1 cellular context compared by ENCODE assay signal in the genomic region with DNA sequence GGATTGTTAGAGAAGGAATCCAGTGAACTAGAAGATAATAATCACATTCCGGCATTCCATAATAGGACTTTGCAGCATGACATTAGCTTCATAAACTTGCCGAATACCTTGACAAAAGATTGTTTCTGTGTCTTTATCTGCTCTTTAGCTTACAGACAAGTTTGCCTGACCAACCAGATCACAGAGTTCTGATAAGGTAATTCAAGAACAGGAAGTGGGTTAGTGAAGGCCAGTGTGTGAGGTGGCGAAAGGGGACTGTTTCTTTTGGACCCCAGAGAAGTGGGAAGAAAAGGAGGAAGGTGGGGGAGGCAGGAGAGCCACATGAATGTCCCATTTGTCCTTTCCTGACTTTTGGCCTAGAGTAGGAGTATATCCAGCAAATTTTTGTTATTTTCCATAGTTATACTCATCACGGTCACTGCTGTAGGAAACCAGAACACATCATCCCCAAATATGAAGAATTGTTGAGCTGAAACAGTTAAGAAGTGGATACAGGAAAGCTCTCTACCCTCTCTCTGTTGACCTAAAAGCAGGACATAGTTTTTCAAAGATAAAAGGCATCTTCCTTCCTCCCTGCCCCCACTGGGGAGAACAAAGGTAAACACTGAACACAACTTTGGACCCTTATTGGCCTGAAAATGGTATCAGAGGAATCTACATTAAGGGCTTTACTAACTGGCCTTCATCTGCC.
TF ChIP-seq lines count a peak whose summit lies in the region.

No MANE protein-coding gene starts in this region.

TF ChIP-seq in HepG2, 621 proteins besides CTCF, POLR2A, EP300 and RAD21 (continued from another document and continues in another):
- TF ChIP-seq, protein P1, sequence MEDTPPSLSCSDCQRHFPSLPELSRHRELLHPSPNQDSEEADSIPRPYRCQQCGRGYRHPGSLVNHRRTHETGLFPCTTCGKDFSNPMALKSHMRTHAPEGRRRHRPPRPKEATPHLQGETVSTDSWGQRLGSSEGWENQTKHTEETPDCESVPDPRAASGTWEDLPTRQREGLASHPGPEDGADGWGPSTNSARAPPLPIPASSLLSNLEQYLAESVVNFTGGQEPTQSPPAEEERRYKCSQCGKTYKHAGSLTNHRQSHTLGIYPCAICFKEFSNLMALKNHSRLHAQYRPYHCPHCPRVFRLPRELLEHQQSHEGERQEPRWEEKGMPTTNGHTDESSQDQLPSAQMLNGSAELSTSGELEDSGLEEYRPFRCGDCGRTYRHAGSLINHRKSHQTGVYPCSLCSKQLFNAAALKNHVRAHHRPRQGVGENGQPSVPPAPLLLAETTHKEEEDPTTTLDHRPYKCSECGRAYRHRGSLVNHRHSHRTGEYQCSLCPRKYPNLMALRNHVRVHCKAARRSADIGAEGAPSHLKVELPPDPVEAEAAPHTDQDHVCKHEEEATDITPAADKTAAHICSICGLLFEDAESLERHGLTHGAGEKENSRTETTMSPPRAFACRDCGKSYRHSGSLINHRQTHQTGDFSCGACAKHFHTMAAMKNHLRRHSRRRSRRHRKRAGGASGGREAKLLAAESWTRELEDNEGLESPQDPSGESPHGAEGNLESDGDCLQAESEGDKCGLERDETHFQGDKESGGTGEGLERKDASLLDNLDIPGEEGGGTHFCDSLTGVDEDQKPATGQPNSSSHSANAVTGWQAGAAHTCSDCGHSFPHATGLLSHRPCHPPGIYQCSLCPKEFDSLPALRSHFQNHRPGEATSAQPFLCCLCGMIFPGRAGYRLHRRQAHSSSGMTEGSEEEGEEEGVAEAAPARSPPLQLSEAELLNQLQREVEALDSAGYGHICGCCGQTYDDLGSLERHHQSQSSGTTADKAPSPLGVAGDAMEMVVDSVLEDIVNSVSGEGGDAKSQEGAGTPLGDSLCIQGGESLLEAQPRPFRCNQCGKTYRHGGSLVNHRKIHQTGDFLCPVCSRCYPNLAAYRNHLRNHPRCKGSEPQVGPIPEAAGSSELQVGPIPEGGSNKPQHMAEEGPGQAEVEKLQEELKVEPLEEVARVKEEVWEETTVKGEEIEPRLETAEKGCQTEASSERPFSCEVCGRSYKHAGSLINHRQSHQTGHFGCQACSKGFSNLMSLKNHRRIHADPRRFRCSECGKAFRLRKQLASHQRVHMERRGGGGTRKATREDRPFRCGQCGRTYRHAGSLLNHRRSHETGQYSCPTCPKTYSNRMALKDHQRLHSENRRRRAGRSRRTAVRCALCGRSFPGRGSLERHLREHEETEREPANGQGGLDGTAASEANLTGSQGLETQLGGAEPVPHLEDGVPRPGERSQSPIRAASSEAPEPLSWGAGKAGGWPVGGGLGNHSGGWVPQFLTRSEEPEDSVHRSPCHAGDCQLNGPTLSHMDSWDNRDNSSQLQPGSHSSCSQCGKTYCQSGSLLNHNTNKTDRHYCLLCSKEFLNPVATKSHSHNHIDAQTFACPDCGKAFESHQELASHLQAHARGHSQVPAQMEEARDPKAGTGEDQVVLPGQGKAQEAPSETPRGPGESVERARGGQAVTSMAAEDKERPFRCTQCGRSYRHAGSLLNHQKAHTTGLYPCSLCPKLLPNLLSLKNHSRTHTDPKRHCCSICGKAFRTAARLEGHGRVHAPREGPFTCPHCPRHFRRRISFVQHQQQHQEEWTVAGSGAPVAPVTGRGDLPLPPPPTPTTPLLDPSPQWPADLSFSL (CRISPR knock-in tag; IDR thresholded peaks at IDR 0.05): no peak
- TF ChIP-seq, protein P2, sequence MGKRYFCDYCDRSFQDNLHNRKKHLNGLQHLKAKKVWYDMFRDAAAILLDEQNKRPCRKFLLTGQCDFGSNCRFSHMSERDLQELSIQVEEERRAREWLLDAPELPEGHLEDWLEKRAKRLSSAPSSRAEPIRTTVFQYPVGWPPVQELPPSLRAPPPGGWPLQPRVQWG (CRISPR knock-in tag; IDR thresholded peaks at IDR 0.05; ENCODE audit: borderline replicate concordance, low read depth): no peak
- TF ChIP-seq ZNF749 (CRISPR knock-in tag; IDR thresholded peaks at IDR 0.05; ENCODE audit: borderline replicate concordance): no peak
- TF ChIP-seq ZNF326 (CRISPR knock-in tag; IDR thresholded peaks at IDR 0.05; ENCODE audit: borderline replicate concordance): no peak
- TF ChIP-seq ZEB1 (IDR thresholded peaks at IDR 0.05; ENCODE audit: insufficient replicate concordance, low read depth): peak; percentile 88
- TF ChIP-seq, protein P3, sequence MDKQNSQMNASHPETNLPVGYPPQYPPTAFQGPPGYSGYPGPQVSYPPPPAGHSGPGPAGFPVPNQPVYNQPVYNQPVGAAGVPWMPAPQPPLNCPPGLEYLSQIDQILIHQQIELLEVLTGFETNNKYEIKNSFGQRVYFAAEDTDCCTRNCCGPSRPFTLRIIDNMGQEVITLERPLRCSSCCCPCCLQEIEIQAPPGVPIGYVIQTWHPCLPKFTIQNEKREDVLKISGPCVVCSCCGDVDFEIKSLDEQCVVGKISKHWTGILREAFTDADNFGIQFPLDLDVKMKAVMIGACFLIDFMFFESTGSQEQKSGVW (CRISPR knock-in tag; IDR thresholded peaks at IDR 0.05; ENCODE audit: borderline replicate concordance): no peak
- TF ChIP-seq, protein P4, sequence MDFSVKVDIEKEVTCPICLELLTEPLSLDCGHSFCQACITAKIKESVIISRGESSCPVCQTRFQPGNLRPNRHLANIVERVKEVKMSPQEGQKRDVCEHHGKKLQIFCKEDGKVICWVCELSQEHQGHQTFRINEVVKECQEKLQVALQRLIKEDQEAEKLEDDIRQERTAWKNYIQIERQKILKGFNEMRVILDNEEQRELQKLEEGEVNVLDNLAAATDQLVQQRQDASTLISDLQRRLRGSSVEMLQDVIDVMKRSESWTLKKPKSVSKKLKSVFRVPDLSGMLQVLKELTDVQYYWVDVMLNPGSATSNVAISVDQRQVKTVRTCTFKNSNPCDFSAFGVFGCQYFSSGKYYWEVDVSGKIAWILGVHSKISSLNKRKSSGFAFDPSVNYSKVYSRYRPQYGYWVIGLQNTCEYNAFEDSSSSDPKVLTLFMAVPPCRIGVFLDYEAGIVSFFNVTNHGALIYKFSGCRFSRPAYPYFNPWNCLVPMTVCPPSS (IDR thresholded peaks at IDR 0.05): no peak
- no peak for TF ChIP-seq ZBTB7A (CRISPR knock-in tag; IDR thresholded peaks at IDR 0.05)
- TF ChIP-seq ATF7 (IDR thresholded peaks at IDR 0.05): no peak
- TF ChIP-seq ATF7 (CRISPR knock-in tag; IDR thresholded peaks at IDR 0.05): peak; percentile 61; the same call in 1 of the 2 replicates
- 0 out of 2 replicates have a peak, but pooled peaks have one; percentile 17 for TF ChIP-seq NFYB (CRISPR knock-in tag; IDR thresholded peaks at IDR 0.05)
- TF ChIP-seq, protein P5, sequence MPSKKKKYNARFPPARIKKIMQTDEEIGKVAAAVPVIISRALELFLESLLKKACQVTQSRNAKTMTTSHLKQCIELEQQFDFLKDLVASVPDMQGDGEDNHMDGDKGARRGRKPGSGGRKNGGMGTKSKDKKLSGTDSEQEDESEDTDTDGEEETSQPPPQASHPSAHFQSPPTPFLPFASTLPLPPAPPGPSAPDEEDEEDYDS (CRISPR knock-in tag; IDR thresholded peaks at IDR 0.05): peak; percentile 86
- TF ChIP-seq KDM1A (CRISPR knock-in tag; IDR thresholded peaks at IDR 0.05): peak; percentile 71; the same call in 1 of the 2 replicates
- TF ChIP-seq FOSL1 (CRISPR knock-in tag; IDR thresholded peaks at IDR 0.05; ENCODE audit: borderline replicate concordance): peak; percentile 55; the same call in 1 of the 2 replicates
- TF ChIP-seq, protein P6, sequence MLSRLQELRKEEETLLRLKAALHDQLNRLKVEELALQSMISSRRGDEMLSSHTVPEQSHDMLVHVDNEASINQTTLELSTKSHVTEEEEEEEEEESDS (CRISPR knock-in tag; IDR thresholded peaks at IDR 0.05; ENCODE audit: borderline replicate concordance): peak; percentile 94
- TF ChIP-seq, protein P7, sequence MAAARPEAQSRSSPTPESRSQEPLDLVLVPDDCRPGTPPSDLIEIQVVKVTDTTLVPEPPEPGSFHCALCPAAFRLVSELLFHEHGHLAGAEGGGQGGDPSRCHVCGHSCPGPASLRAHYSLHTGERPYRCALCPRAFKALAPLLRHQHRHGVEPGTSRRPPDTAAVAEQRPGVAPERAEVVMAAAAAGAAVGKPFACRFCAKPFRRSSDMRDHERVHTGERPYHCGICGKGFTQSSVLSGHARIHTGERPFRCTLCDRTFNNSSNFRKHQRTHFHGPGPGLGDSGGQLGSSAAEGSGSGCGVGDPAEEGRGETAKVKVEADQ (CRISPR knock-in tag; IDR thresholded peaks at IDR 0.05; ENCODE audit: borderline replicate concordance): no peak
- TF ChIP-seq, protein P8, sequence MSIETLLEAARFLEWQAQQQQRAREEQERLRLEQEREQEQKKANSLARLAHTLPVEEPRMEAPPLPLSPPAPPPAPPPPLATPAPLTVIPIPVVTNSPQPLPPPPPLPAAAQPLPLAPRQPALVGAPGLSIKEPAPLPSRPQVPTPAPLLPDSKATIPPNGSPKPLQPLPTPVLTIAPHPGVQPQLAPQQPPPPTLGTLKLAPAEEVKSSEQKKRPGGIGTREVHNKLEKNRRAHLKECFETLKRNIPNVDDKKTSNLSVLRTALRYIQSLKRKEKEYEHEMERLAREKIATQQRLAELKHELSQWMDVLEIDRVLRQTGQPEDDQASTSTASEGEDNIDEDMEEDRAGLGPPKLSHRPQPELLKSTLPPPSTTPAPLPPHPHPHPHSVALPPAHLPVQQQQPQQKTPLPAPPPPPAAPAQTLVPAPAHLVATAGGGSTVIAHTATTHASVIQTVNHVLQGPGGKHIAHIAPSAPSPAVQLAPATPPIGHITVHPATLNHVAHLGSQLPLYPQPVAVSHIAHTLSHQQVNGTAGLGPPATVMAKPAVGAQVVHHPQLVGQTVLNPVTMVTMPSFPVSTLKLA (IDR thresholded peaks at IDR 0.05): no peak
- no peak for TF ChIP-seq PCBP1 (IDR thresholded peaks at IDR 0.05; ENCODE audit: borderline replicate concordance, low read depth, low read length)
- no peak for TF ChIP-seq ZIK1 (CRISPR knock-in tag; IDR thresholded peaks at IDR 0.05; ENCODE audit: borderline replicate concordance, low read depth)
- 0 out of 2 replicates have a peak, but pooled peaks have one; percentile 40 for TF ChIP-seq CBFB (CRISPR knock-in tag; IDR thresholded peaks at IDR 0.05)
- TF ChIP-seq ISX (CRISPR knock-in tag; conservative IDR thresholded peaks at IDR 0.05): no peak
- no peak for TF ChIP-seq ZNF501 (CRISPR knock-in tag; IDR thresholded peaks at IDR 0.05)
- TF ChIP-seq HNRNPK (IDR thresholded peaks at IDR 0.05; ENCODE audit: low read depth, low read length, poor library complexity, severe bottlenecking): no peak
- no peak for TF ChIP-seq AGO1 (IDR thresholded peaks at IDR 0.05; ENCODE audit: low read depth, low read length, poor library complexity, severe bottlenecking)
- TF ChIP-seq ZNF841 (CRISPR knock-in tag; IDR thresholded peaks at IDR 0.05; ENCODE audit: borderline replicate concordance): no peak
- no peak for TF ChIP-seq ZFP36 (IDR thresholded peaks at IDR 0.05; ENCODE audit: borderline replicate concordance, low read depth, low read length, partially characterized antibody)
- peak; percentile 70 for TF ChIP-seq ZSCAN31 (CRISPR knock-in tag; IDR thresholded peaks at IDR 0.05; ENCODE audit: low read depth)
- TF ChIP-seq, protein P9, sequence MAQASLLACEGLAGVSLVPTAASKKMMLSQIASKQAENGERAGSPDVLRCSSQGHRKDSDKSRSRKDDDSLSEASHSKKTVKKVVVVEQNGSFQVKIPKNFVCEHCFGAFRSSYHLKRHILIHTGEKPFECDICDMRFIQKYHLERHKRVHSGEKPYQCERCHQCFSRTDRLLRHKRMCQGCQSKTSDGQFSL (CRISPR knock-in tag; IDR thresholded peaks at IDR 0.05): no peak
- TF ChIP-seq SNRNP70 (IDR thresholded peaks at IDR 0.05; ENCODE audit: low read depth, low read length): no peak
- TF ChIP-seq, protein P10, sequence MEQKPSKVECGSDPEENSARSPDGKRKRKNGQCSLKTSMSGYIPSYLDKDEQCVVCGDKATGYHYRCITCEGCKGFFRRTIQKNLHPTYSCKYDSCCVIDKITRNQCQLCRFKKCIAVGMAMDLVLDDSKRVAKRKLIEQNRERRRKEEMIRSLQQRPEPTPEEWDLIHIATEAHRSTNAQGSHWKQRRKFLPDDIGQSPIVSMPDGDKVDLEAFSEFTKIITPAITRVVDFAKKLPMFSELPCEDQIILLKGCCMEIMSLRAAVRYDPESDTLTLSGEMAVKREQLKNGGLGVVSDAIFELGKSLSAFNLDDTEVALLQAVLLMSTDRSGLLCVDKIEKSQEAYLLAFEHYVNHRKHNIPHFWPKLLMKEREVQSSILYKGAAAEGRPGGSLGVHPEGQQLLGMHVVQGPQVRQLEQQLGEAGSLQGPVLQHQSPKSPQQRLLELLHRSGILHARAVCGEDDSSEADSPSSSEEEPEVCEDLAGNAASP (CRISPR knock-in tag; IDR thresholded peaks at IDR 0.05; ENCODE audit: borderline replicate concordance): peak; percentile 96
- peak; percentile 92; the same call in 1 of the 2 replicates for TF ChIP-seq ZBTB20 (CRISPR knock-in tag; IDR thresholded peaks at IDR 0.05; ENCODE audit: borderline replicate concordance, low read depth)
- TF ChIP-seq ZNF17 (CRISPR knock-in tag; IDR thresholded peaks at IDR 0.05): no peak
- TF ChIP-seq MXD4 (CRISPR knock-in tag; IDR thresholded peaks at IDR 0.05): 0 out of 2 replicates have a peak, but pooled peaks have one; percentile 34
- no peak for TF ChIP-seq ZFP36L2 (CRISPR knock-in tag; IDR thresholded peaks at IDR 0.05)
- TF ChIP-seq CENPX (CRISPR knock-in tag; IDR thresholded peaks at IDR 0.05): no peak
- no peak for TF ChIP-seq CHCHD3 (CRISPR knock-in tag; IDR thresholded peaks at IDR 0.05)
- TF ChIP-seq, protein P11, sequence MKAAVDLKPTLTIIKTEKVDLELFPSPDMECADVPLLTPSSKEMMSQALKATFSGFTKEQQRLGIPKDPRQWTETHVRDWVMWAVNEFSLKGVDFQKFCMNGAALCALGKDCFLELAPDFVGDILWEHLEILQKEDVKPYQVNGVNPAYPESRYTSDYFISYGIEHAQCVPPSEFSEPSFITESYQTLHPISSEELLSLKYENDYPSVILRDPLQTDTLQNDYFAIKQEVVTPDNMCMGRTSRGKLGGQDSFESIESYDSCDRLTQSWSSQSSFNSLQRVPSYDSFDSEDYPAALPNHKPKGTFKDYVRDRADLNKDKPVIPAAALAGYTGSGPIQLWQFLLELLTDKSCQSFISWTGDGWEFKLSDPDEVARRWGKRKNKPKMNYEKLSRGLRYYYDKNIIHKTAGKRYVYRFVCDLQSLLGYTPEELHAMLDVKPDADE (CRISPR knock-in tag; IDR thresholded peaks at IDR 0.05): no peak
- no peak for TF ChIP-seq ZNF33B (CRISPR knock-in tag; IDR thresholded peaks at IDR 0.05)
- TF ChIP-seq PHF20 (CRISPR knock-in tag; IDR thresholded peaks at IDR 0.05): no peak
- TF ChIP-seq ZKSCAN5 (CRISPR knock-in tag; IDR thresholded peaks at IDR 0.05): no peak
- no peak for TF ChIP-seq MZF1 (CRISPR knock-in tag; IDR thresholded peaks at IDR 0.05; ENCODE audit: borderline replicate concordance)
- TF ChIP-seq ZNF264 (CRISPR knock-in tag; IDR thresholded peaks at IDR 0.05): peak; percentile 71; the same call in 1 of the 2 replicates
- TF ChIP-seq IRX3 (CRISPR knock-in tag; IDR thresholded peaks at IDR 0.05; ENCODE audit: borderline replicate concordance, low read depth): peak; percentile 77; the same call in 1 of the 2 replicates
- TF ChIP-seq AGO2 (optimal IDR thresholded peaks at IDR 0.05; ENCODE audit: low read depth, low read length): no peak
- no peak for TF ChIP-seq ZNF891 (CRISPR knock-in tag; IDR thresholded peaks at IDR 0.05)
- no peak for TF ChIP-seq ZNF782 (CRISPR knock-in tag; IDR thresholded peaks at IDR 0.05; ENCODE audit: borderline replicate concordance)
- peak; percentile 69; the same call in 1 of the 2 replicates for TF ChIP-seq TMF1 (CRISPR knock-in tag; IDR thresholded peaks at IDR 0.05; ENCODE audit: low read depth)
- peak; percentile 85 for TF ChIP-seq MIER2 (CRISPR knock-in tag; IDR thresholded peaks at IDR 0.05)
- TF ChIP-seq MED1 (CRISPR knock-in tag; IDR thresholded peaks at IDR 0.05): peak; percentile 99
